In the genomic region with DNA sequence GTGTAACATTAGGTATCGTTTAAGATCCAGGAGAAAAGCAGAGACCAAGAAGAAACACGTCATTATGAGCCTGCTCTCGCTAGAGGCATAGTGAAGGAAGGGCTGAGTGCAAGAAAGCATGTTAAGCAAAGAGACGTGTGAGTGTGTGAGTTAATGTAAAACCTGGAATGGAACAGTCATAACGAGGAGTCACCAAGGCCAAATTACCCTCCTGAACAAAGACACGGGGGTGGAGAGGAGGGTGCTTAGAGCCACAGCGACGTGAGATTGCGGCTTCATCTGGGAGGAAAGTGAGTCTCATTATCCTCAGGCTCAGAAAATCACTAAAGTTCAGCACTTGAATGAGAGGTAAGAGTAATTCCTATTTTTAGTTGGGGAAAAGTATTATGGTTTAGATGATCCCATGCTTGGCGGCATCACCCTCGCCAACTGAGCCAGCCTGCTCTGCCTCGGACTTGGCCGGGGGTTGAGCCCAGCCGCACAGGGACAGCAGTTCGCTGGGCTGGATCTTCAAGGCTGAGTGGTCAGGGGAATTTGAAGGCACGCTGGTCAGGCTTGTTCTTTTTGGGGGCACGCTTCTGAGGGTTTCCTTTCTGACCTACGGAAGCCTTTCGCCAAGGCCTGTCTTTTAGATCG, we compare ENCODE assay signal across 1 cellular context.
TF ChIP-seq lines count a peak whose summit lies in the region.

No MANE protein-coding gene starts in this region.

TF ChIP-seq in H1, 55 proteins besides CTCF, POLR2A, EP300 and RAD21:
- TF ChIP-seq TAF1 (IDR thresholded peaks at IDR 0.05; ENCODE audit: low read depth, low read length) (no peak), CHD7 (IDR thresholded peaks at IDR 0.05; ENCODE audit: insufficient replicate concordance, low read length) (no peak), MAX (IDR thresholded peaks at IDR 0.05) (peak; percentile 16; the same call in 1 of the 2 replicates), SRF (IDR thresholded peaks at IDR 0.05; ENCODE audit: low read depth, low read length) (no peak), SP4 (IDR thresholded peaks at IDR 0.05; ENCODE audit: low read length) (no peak), RXRA (IDR thresholded peaks at IDR 0.05; ENCODE audit: insufficient read depth, low read depth, low read length) (no peak), POLR2AphosphoS5 (IDR thresholded peaks at IDR 0.05; ENCODE audit: low read depth, low read length) (peak; percentile 35)
- TF ChIP-seq, protein P1, sequence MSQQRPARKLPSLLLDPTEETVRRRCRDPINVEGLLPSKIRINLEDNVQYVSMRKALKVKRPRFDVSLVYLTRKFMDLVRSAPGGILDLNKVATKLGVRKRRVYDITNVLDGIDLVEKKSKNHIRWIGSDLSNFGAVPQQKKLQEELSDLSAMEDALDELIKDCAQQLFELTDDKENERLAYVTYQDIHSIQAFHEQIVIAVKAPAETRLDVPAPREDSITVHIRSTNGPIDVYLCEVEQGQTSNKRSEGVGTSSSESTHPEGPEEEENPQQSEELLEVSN (IDR thresholded peaks at IDR 0.05): peak; percentile 39; the same call in 1 of the 2 replicates
